Comparison of ENCODE assay signal across 24 cellular contexts in the genomic region with DNA sequence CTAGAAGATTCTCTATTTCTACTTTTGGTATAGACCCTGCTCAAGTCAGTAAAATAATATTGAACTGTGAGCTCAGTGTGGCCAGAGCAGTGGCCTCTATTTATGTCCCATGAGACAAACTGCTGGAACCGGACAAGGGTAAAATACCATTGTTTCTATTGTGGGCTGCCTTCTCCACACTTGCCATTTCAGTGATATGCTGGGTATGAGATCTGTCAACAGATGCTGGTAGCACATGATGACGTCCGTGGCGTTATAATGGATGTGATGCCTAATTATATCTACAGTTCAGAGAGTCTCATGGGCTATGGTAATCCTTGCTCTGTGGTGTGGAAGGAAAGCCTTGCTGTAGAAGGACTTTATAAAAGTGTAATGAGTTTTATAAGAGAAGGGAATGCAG. TPM values are rescaled to one million over a fixed set of nuclear protein-coding genes. Genes with fewer than 3 reads are reported as not detected.
"Had no signal": no experiment of that assay in that cellular context is flagged by ENCODE, and none has a peak within 500 bp of the region (broad histone marks: within the 10 kb centered on the region; RNA-seq: fewer than 3 reads in every experiment).

No MANE protein-coding gene starts in this region.

- H3K9me3 Mint-ChIP-seq: activated CD4-positive, alpha-beta memory T cell treated with anti-CD3 and anti-CD28 coated beads, Interleukin-2, amount 10 ng/mL, durations not matched to agents 7 days and 5 days; activated naive CD4-positive, alpha-beta T cell treated with anti-CD3 and anti-CD28 coated beads for 36 hours; activated naive CD8-positive, alpha-beta T cell treated with anti-CD3 and anti-CD28 coated beads, Interleukin-2, amount 10 ng/mL, durations not matched to agents 7 days and 5 days; mesothelial cell of epicardium had no signal

- H3K9me3 ChIP-seq: left lung, tibial artery had no signal

- H3K4me3 ChIP-seq: hepatocyte, left lung had no signal

- H3K27ac Mint-ChIP-seq: activated CD4-positive, alpha-beta memory T cell treated with anti-CD3 and anti-CD28 coated beads, Interleukin-2, amount 10 ng/mL, durations not matched to agents 7 days and 5 days; activated naive CD4-positive, alpha-beta T cell treated with anti-CD3 and anti-CD28 coated beads for 36 hours; activated naive CD8-positive, alpha-beta T cell treated with anti-CD3 and anti-CD28 coated beads, Interleukin-2, amount 10 ng/mL, durations not matched to agents 7 days and 5 days; activated T-cell treated with anti-CD3 and anti-CD28 coated beads, Interleukin-2, amount 50 U/mL, for 72 hours; immature natural killer cell; mesothelial cell of epicardium; nephron progenitor cell; stimulated activated naive CD8-positive, alpha-beta T cell treated with anti-CD3 and anti-CD28 coated beads, Interleukin-15, Interleukin-2, amounts not matched to agents 100 ng/mL and 50 ng/mL, for 24 hours had no signal

- FAIRE-seq: bronchial epithelial cell, endometrium had no signal

- H3K27ac ChIP-seq: hepatocyte, left lung, parathyroid adenoma, tibial artery had no signal

- ATAC-seq: activated T-cell treated with anti-CD3 and anti-CD28 coated beads, Interleukin-2, amount 50 U/mL, for 72 hours; left lung had no signal

- H3K36me3 Mint-ChIP-seq: activated naive CD8-positive, alpha-beta T cell treated with anti-CD3 and anti-CD28 coated beads, Interleukin-2, amount 10 ng/mL, durations not matched to agents 7 days and 5 days; mesothelial cell of epicardium had no signal

- H3K4me1 ChIP-seq: parathyroid adenoma had no signal

- H3K27me3 ChIP-seq: tibial artery had no signal

- H3K36me3 ChIP-seq: left lung, tibial artery had no signal

- H3K4me3 Mint-ChIP-seq: activated CD4-positive, alpha-beta memory T cell treated with anti-CD3 and anti-CD28 coated beads, Interleukin-2, amount 10 ng/mL, durations not matched to agents 7 days and 5 days; activated naive CD4-positive, alpha-beta T cell treated with anti-CD3 and anti-CD28 coated beads for 36 hours; activated naive CD8-positive, alpha-beta T cell treated with anti-CD3 and anti-CD28 coated beads, Interleukin-2, amount 10 ng/mL, durations not matched to agents 7 days and 5 days; mesothelial cell of epicardium; nephron progenitor cell; stimulated activated naive CD8-positive, alpha-beta T cell treated with anti-CD3 and anti-CD28 coated beads, Interleukin-15, Interleukin-2, amounts not matched to agents 100 ng/mL and 50 ng/mL, for 24 hours had no signal

- DNase-seq: activated CD4-positive, alpha-beta memory T cell treated with anti-CD3 and anti-CD28 coated beads, Interleukin-2, amount 10 ng/mL, durations not matched to agents 7 days and 5 days; activated CD4-positive, alpha-beta T cell treated with anti-CD3 and anti-CD28 coated beads for 48 hours; activated effector memory CD4-positive, alpha-beta T cell treated with Interleukin-2 at 50 U/mL for 16 hours; activated naive CD4-positive, alpha-beta T cell treated with anti-CD3 and anti-CD28 coated beads for 36 hours; activated naive CD8-positive, alpha-beta T cell treated with anti-CD3 and anti-CD28 coated beads, Interleukin-2, amount 10 ng/mL, durations not matched to agents 7 days and 5 days; activated T-cell treated with anti-CD3 and anti-CD28 coated beads, Interleukin-2, amount 50 U/mL, for 72 hours; amniotic stem cell; effector CD4-positive, alpha-beta T cell; immature natural killer cell; left lung; mammary epithelial cell; nephron progenitor cell; stimulated activated CD4-positive, alpha-beta T cell treated with anti-CD3 and anti-CD28 coated beads, Interleukin-4, amount 100 ng/mL, for 4 hours; substantia nigra; tibial artery had no signal

RNA-seq across cellular contexts. Expression of gene ACTN2, which starts 2.4 kb away (rescaled TPM):
- total RNA-seq: activated CD4-positive, alpha-beta memory T cell treated with anti-CD3 and anti-CD28 coated beads, Interleukin-2, amount 10 ng/mL, durations not matched to agents 7 days and 5 days; activated naive CD8-positive, alpha-beta T cell treated with anti-CD3 and anti-CD28 coated beads, Interleukin-2, amount 10 ng/mL, durations not matched to agents 7 days and 5 days; fibroblast of villous mesenchyme; glomerular endothelial cell; T-helper 2 cell treated with Interferon-gamma antibody and Interleukin-4, amounts not matched to agents 100 ng/mL and 5 ng/mL, for 36 hours had no signal
- polyA plus RNA-seq: immature natural killer cell, mammary epithelial cell had no signal
